Comparison of ENCODE assay signal across 8 cellular contexts in genomic region chr6:16711551-16712249, GRCh38. TPM values are rescaled to one million over a fixed set of nuclear protein-coding genes. Genes with fewer than 3 reads are reported as not detected.
DNase-seq lines count a peak whose midpoint lies in the region; ATAC-seq, FAIRE-seq and TF ChIP-seq lines count a peak whose summit lies in the region.

No MANE protein-coding gene starts in this region.

- H3K27me3 ChIP-seq in GM12878 (replicated peaks in 1 of 2; ENCODE audit: control insufficient read depth in 2 of 2, insufficient read depth in 2 of 2, low read length in 1 of 2), result no peaks in the 10 kb centered on the region
- no peaks in the 10 kb centered on the region for H3K27me3 ChIP-seq in spleen (replicated peaks in 1 of 7)

- TF ChIP-seq POLR2A in GM12878 (IDR thresholded peaks at IDR 0.05; ENCODE audit: low read depth, low read length), result no peak
- no peak for TF ChIP-seq POLR2A in spleen (IDR thresholded peaks at IDR 0.05)

- WGBS in GM12878 (ENCODE audit: insufficient coverage, insufficient replicate concordance, low lambda C conversion rate, missing lambda C conversion rate), result 29% methylated on average over 8 of the region's 8 CpGs
- WGBS in spleen, 5 donors, result 71 to 82% (median 72%) methylated on average over 8 of the region's 8 CpGs

- no peak for FAIRE-seq in GM12878 (lab: Jason Lieb, UNC)

- no peak overlapping the region; the same call in 1 of the 2 replicates for H2AFZ ChIP-seq in GM12878 (ENCODE audit: control insufficient read depth, low read depth, low read length)

- no TSS peak for BruUV-seq in GM12878 (replicated peaks; lab: Mats Ljungman, UMichigan)

- no peak; a peak in 1 of 4 replicates for TF ChIP-seq EP300 in GM12878 (IDR thresholded peaks at IDR 0.05; ENCODE audit: borderline replicate concordance in 1 of 2, control insufficient read depth in 1 of 2, low read depth in 2 of 2, low read length in 2 of 2)

- no peaks in the 10 kb centered on the region for H3K36me3 ChIP-seq in GM12878 (ENCODE audit: control insufficient read depth in 2 of 2, insufficient read depth in 2 of 2, low read length in 1 of 2)
- no peaks in the 10 kb centered on the region for H3K36me3 ChIP-seq in spleen

- peak overlapping the region; percentile 53; the same call in 1 of the 2 replicates for H3K4me3 ChIP-seq in GM12878
- peak overlapping the region in 2 of 8 donors; percentile 3 to 49 for H3K4me3 ChIP-seq in spleen

- intact Hi-C loops in GM12878 (cut with micrococcal nuclease; ENCODE audit: unreplicated experiment) (loop anchor here (2.0 to 5.0 kb wide), 4 partner anchors 51 to 199 kb away; partner anchors contain the start of gene ATXN1), spleen (cut with DNase I; ENCODE audit: low total_unique reads) (no loop called here)

- peak overlapping the region; percentile 21; the same call in 1 of the 2 replicates for H3K9ac ChIP-seq in GM12878 (ENCODE audit: control insufficient read depth, insufficient read depth, low read length)

- H4K20me1 ChIP-seq in GM12878 (ENCODE audit: control insufficient read depth, insufficient read depth), result no peaks in the 10 kb centered on the region

- H3K27ac ChIP-seq in GM12878 (ENCODE audit: control insufficient read depth, insufficient read depth), result peak overlapping the region; percentile 24; the same call in 1 of the 2 replicates
- peak overlapping the region; percentile 76 to 89 (median 85) for H3K27ac ChIP-seq in spleen

- no peaks in the 10 kb centered on the region for H3K79me2 ChIP-seq in GM12878 (ENCODE audit: control insufficient read depth, insufficient read depth, low read length)

- POLR2A ChIA-PET in GM12878 (lab: Charles Lee), result interaction anchor here (0.7 to 1.6 kb wide), 3 partner anchors 20 to 889 kb away, joined by 3 to 6 read pairs (median 3); no protein-coding TSS in a partner anchor

- peak in 1 of 3 experiments; percentile 21; a peak in 1 of 6 replicates for TF ChIP-seq CTCF in GM12878 (IDR thresholded peaks at IDR 0.05 in 2 of 3, conservative IDR thresholded peaks at IDR 0.05 in 1 of 3; ENCODE audit: control insufficient read depth in 2 of 3, extremely low read depth in 1 of 3, insufficient read depth in 1 of 3, low read depth in 3 of 3, low read length in 3 of 3)
- no peak for TF ChIP-seq CTCF in spleen (IDR thresholded peaks at IDR 0.05 in 8 of 11, conservative IDR thresholded peaks at IDR 0.05 in 3 of 11)

- SMC1A ChIA-PET in GM12878 (lab: Charles Lee; ENCODE audit: uncharacterized antibody, unreplicated experiment), result interaction anchor here (0.6 to 4.2 kb wide), 17 partner anchors 11 to 379 kb away, joined by 3 to 28 read pairs (median 4); no protein-coding TSS in a partner anchor

- DNase-seq in NCI-H748 (lab: John Stamatoyannopoulos, UW; ENCODE audit: unreplicated experiment) (peak; percentile 31), NCI-H748 treated with DMSO at 0.1 percent for 48 hours (lab: John Stamatoyannopoulos, UW) (no peak), NCI-H460 (ENCODE audit: extremely low read depth, low read depth) (peak; percentile 80), GM12878 (ENCODE audit: low read depth, low spot score) (no peak), spleen (no peak), amygdala (lab: John Stamatoyannopoulos, UW) (no peak), SHP77 (lab: John Stamatoyannopoulos, UW) (no peak)

- RAD21 ChIA-PET in GM12878 (lab: Charles Lee; ENCODE audit: unreplicated experiment), result interaction anchor here (0.6 to 3.4 kb wide), 13 partner anchors 12 to 407 kb away, joined by 3 to 17 read pairs (median 4); partner anchors contain the start of gene ATXN1

- ATAC-seq in GM12878 (peak; percentile 31), GM18909 (IDR thresholded peaks at IDR 0.05; ENCODE audit: poor library complexity, unreplicated experiment) (no peak)

- in situ Hi-C loops in GM12878 (cut with MboI), result no loop called here

- CTCF ChIA-PET in GM12878 (lab: Yijun Ruan, JAX), result interaction anchor here (0.6 to 5.1 kb wide), 12 partner anchors 13 to 379 kb away, joined by 3 to 28 read pairs (median 4); partner anchors contain the start of gene ATXN1

- H3K9me3 ChIP-seq in GM12878 (replicated peaks; ENCODE audit: control insufficient read depth, insufficient read depth, low read length) (no peaks in the 10 kb centered on the region), spleen (no peaks in the 10 kb centered on the region)

- TF ChIP-seq RAD21 in GM12878 (IDR thresholded peaks at IDR 0.05; ENCODE audit: insufficient read depth, low read depth, low read length), result peak; percentile 53; the same call in 1 of the 2 replicates

- H3K4me2 ChIP-seq in GM12878 (ENCODE audit: control insufficient read depth, insufficient read depth), result peak overlapping the region; percentile 64

- H3K4me1 ChIP-seq in GM12878 (ENCODE audit: control insufficient read depth, insufficient read depth, low read length) (peaks cover 26% of the 10 kb centered on the region), spleen (peaks cover 6 to 67% (median 52%) of the 10 kb centered on the region in 6 donors)

TF ChIP-seq in GM12878, 131 proteins besides CTCF, POLR2A, EP300 and RAD21:
- TF ChIP-seq IKZF2 (IDR thresholded peaks at IDR 0.05) (no peak), DPF2 (IDR thresholded peaks at IDR 0.05) (0 out of 2 replicates have a peak, but pooled peaks have one; percentile 2)
TF ChIP-seq in GM12878: peak in this region for 1.

RNA-seq across cellular contexts. Expression of gene ATXN1, which starts 49.6 kb away (rescaled TPM):
- total RNA-seq in NCI-H460 (2014; rRNA removed; shearing (Covaris generic)), result 16.4 and 20.4 TPM in 2 replicates
- polyA plus RNA-seq in NCI-H460 (2014; cell fraction: nucleus; rRNA removed), result 12.7 and 13.4 TPM in 2 replicates
- 540 and 542 TPM in 2 replicates for total RNA-seq in GM12878 (2013; cell fraction: nucleolus; rRNA removed)
- 36.5 and 38.5 TPM in 2 replicates for total RNA-seq in GM12878 (2014; rRNA removed)
- total RNA-seq in GM12878 (2014; rRNA removed; fragmentation: Illumina TruSeq; extraction: Trizol), result 22.8 and 23.3 TPM in 2 replicates
- total RNA-seq in GM12878 (2021), result 46.3 and 51.2 TPM in 2 replicates
- polyA plus RNA-seq in GM12878 (2011; ENCODE audit: low read depth), result 16.7 TPM
- polyA plus RNA-seq in GM12878 (2011; rRNA removed), result 50.7 and 55.4 TPM in 2 replicates
- polyA plus RNA-seq in GM12878 (2011; cell fraction: cytosol; rRNA removed), result 40.5 and 61.2 TPM in 2 replicates
- 98.3 and 141 TPM in 2 replicates for polyA plus RNA-seq in GM12878 (2011; cell fraction: nucleus; rRNA removed)
- polyA plus RNA-seq in GM12878 (2012), result 14.8 and 21.3 TPM in 2 replicates
- 15.6 and 20.6 TPM in 2 replicates for polyA plus RNA-seq in GM12878 (2014; fragmentation: Illumina TruSeq; extraction: Trizol)
- 10 to 100 TPM; 12.2 to 13.7 TPM for polyA plus RNA-seq in GM12878 (2014; fragmentation: Nextera tagmentation; extraction: Ambion mirVana)
- 18.2 and 20.4 TPM in 2 replicates for polyA plus RNA-seq in GM12878 (2014; rRNA removed)
- polyA plus RNA-seq in GM12878 (2016; fragmentation: Nextera tagmentation; extraction: Ambion mirVana), result 10 to 100 TPM; 17.9 to 23.7 TPM
- 125 and 130 TPM in 2 replicates for polyA minus RNA-seq in GM12878 (2011; rRNA and poly(A)+ RNA removed)
- polyA minus RNA-seq in GM12878 (2011; cell fraction: cytosol; rRNA and poly(A)+ RNA removed), result 52.1 and 57.6 TPM in 2 replicates
- 137 and 248 TPM in 2 replicates for polyA minus RNA-seq in GM12878 (2011; cell fraction: nucleus; rRNA and poly(A)+ RNA removed)
- total RNA-seq in spleen, result 100 to 1,000 TPM in 2 of 7 donors, 10 to 100 TPM in 5; 64.3 to 123 (median 80.5) TPM
- polyA plus RNA-seq in spleen, result 1 to 10 TPM; 3.5 to 9.4 (median 5.1) TPM

Comparison
In these comparisons a context has a peak if more than half of its experiments do, and no peak if none do; other contexts are left out.
1. DNase-seq: peak in NCI-H748 (single experiment) and NCI-H460 (single experiment); none in NCI-H748 treated with DMSO at 0.1 percent for 48 hours (single experiment), GM12878 (single experiment), spleen (single experiment), amygdala (0 of 56) and SHP77 (0 of 2).